ENCODE assay signal across 8 cellular contexts in genomic region chr10:118342638-118343020, GRCh38. TPM values are rescaled to one million over a fixed set of nuclear protein-coding genes. Genes with fewer than 3 reads are reported as not detected.
DNase-seq lines count a peak whose midpoint lies in the region; ATAC-seq and TF ChIP-seq lines count a peak whose summit lies in the region.

No MANE protein-coding gene starts in this region.

- TF ChIP-seq CTCF in ascending aorta (IDR thresholded peaks at IDR 0.05): peak in 1 of 3 experiments; percentile 7
- no peak for TF ChIP-seq CTCF in lower leg skin (IDR thresholded peaks at IDR 0.05)
- no peak for TF ChIP-seq CTCF in uterus (IDR thresholded peaks at IDR 0.05)

- H3K9me3 ChIP-seq in ascending aorta: no peaks in the 10 kb centered on the region
- no peaks in the 10 kb centered on the region for H3K9me3 ChIP-seq in uterus

- WGBS in lower leg skin, 2 donors: 37% methylated on average over 7 of the region's 7 CpGs

- H3K4me3 ChIP-seq in ascending aorta: peak overlapping the region; percentile 77 to 93
- peak overlapping the region; percentile 99 for H3K4me3 ChIP-seq in lower leg skin (ENCODE audit: low read depth, poor library complexity, severe bottlenecking)
- H3K4me3 ChIP-seq in uterus: peak overlapping the region; percentile 87 to 89

- no peaks in the 10 kb centered on the region for H3K27me3 ChIP-seq in ascending aorta
- no peaks in the 10 kb centered on the region for H3K27me3 ChIP-seq in uterus

- peak; percentile 3 for ATAC-seq in GM18867 (IDR thresholded peaks at IDR 0.05; ENCODE audit: unreplicated experiment)
- ATAC-seq in HG03196 (IDR thresholded peaks at IDR 0.05; ENCODE audit: unreplicated experiment): peak; percentile 2

- intact Hi-C loops in ascending aorta (cut with DNase I): loop anchor here (2.0 to 10.0 kb wide), 4 partner anchors 36 to 968 kb away; partner anchors contain the start of genes CACUL1, PDZD8 and RAB11FIP2
- intact Hi-C loops in lower leg skin (cut with DNase I; ENCODE audit: low total_unique reads): no loop called here
- intact Hi-C loops in uterus (cut with DNase I; ENCODE audit: low total_unique reads): no loop called here

- H3K36me3 ChIP-seq in ascending aorta (no peaks in the 10 kb centered on the region), uterus (no peaks in the 10 kb centered on the region)

- DNase-seq in ascending aorta (ENCODE audit: low spot score in 2 of 2) (no peak), lower leg skin (ENCODE audit: low spot score in 2 of 2) (no peak), uterus (no peak), COR-L47 (lab: John Stamatoyannopoulos, UW) (no peak), NCI-H1930 (lab: John Stamatoyannopoulos, UW) (no peak), OCI-M2 (lab: John Stamatoyannopoulos, UW; ENCODE audit: unreplicated experiment) (no peak)

- H3K27ac ChIP-seq in ascending aorta: peak overlapping the region; percentile 8 to 77
- peak overlapping the region; percentile 62 to 82 for H3K27ac ChIP-seq in uterus

- H3K4me1 ChIP-seq in ascending aorta (peaks cover 0 to 11% of the 10 kb centered on the region in 2 donors), uterus (peaks cover 0 to 13% of the 10 kb centered on the region in 2 donors)

- no peak for TF ChIP-seq POLR2A in lower leg skin (IDR thresholded peaks at IDR 0.05)
- TF ChIP-seq POLR2A in uterus (IDR thresholded peaks at IDR 0.05): no peak

RNA-seq across cellular contexts. Expression of gene FAM204A, which starts 0.5 kb away (rescaled TPM):
- total RNA-seq in ascending aorta (12.5 TPM), lower leg skin (10 to 100 TPM; 16.6 to 47.6 (median 39.3) TPM), uterus (10 to 100 TPM in 3 of 4 donors, 1 to 10 TPM in 1; 6.8 to 99.0 (median 51.3) TPM)
